ENCODE assay signal across 8 cellular contexts in genomic region chr17:81601525-81602120, GRCh38. TPM values are rescaled to one million over a fixed set of nuclear protein-coding genes. Genes with fewer than 3 reads are reported as not detected.
DNase-seq lines count a peak whose midpoint lies in the region; ATAC-seq and TF ChIP-seq lines count a peak whose summit lies in the region.

No MANE protein-coding gene starts in this region.

- H3K4me3 Mint-ChIP-seq in stimulated activated naive B cell treated with anti-CD40 and anti-IgM and Interleukin-4, amounts not matched to agents 10 μg/mL and 1 μg/mL and 100 μg/mL, for 72 hours: no peak overlapping the region

- POLR2A ChIA-PET in AG04449 (lab: Yijun Ruan, JAX): interaction anchor here (0.7 to 1.5 kb wide), 5 partner anchors 35 to 207 kb away, joined by 3 to 5 read pairs (median 4); partner anchors contain the start of gene BAHCC1

- peaks cover 10 to 20% of the 10 kb centered on the region in 2 donors for H3K4me1 Mint-ChIP-seq in stimulated activated naive B cell treated with anti-CD40 and anti-IgM and Interleukin-4, amounts not matched to agents 10 μg/mL and 1 μg/mL and 100 μg/mL, for 72 hours

- ATAC-seq in left colon (peak; percentile 91), GM21423 (IDR thresholded peaks at IDR 0.05; ENCODE audit: unreplicated experiment) (no peak)
- peak; percentile 69 to 72 for ATAC-seq in stimulated activated naive B cell treated with anti-CD40 and anti-IgM and Interleukin-4, amounts not matched to agents 10 μg/mL and 1 μg/mL and 100 μg/mL, for 72 hours (replicated peaks)

- no peak for DNase-seq in AG04449 (ENCODE audit: low read depth, low spot score)
- peak; percentile 33 for DNase-seq in NCI-H2029 (lab: John Stamatoyannopoulos, UW)
- DNase-seq in T-helper 2 cell: peak in 3 of 5 experiments; percentile 15 to 72 (median 23)
- DNase-seq in cerebellum (ENCODE audit: low spot score): peak; percentile 79
- peak in 1 of 2 donors; percentile 33 for DNase-seq in left colon
- peak; percentile 28 for DNase-seq in stimulated activated naive B cell treated with anti-CD40 and anti-IgM and Interleukin-4, amounts not matched to agents 10 μg/mL and 1 μg/mL and 100 μg/mL, for 72 hours

- intact Hi-C loops in left colon (cut with DNase I, micrococcal nuclease): loop anchor here (5.0 to 10.0 kb wide), 2 partner anchors 77 to 349 kb away; partner anchors contain the start of gene FSCN2 (in 1 of the 2)

- CTCF ChIA-PET in AG04449 (lab: Yijun Ruan, JAX): interaction anchor here (0.6 to 4.6 kb wide), 42 partner anchors 8 to 359 kb away, joined by 3 to 90 read pairs (median 8); partner anchors contain the start of genes ARL16, FAAP100, FSCN2 and HGS

- H3K9me3 Mint-ChIP-seq in stimulated activated naive B cell treated with anti-CD40 and anti-IgM and Interleukin-4, amounts not matched to agents 10 μg/mL and 1 μg/mL and 100 μg/mL, for 72 hours: no peaks in the 10 kb centered on the region

- no peaks in the 10 kb centered on the region for H3K27me3 Mint-ChIP-seq in stimulated activated naive B cell treated with anti-CD40 and anti-IgM and Interleukin-4, amounts not matched to agents 10 μg/mL and 1 μg/mL and 100 μg/mL, for 72 hours

- no peak overlapping the region for H3K27ac Mint-ChIP-seq in stimulated activated naive B cell treated with anti-CD40 and anti-IgM and Interleukin-4, amounts not matched to agents 10 μg/mL and 1 μg/mL and 100 μg/mL, for 72 hours

- TF ChIP-seq CTCF in AG04449 (IDR thresholded peaks at IDR 0.05; ENCODE audit: insufficient read depth, low read length, missing control alignments): peak; percentile 55
- TF ChIP-seq CTCF in GM12872 (IDR thresholded peaks at IDR 0.05; ENCODE audit: insufficient read depth, low read depth, low read length): peak; percentile 86

- peaks cover 19 to 42% of the 10 kb centered on the region in 2 donors for H3K36me3 Mint-ChIP-seq in stimulated activated naive B cell treated with anti-CD40 and anti-IgM and Interleukin-4, amounts not matched to agents 10 μg/mL and 1 μg/mL and 100 μg/mL, for 72 hours

- H3K4me3 ChIP-seq in AG04449 (ENCODE audit: low read depth, low read length): no peak overlapping the region

RNA-seq across cellular contexts. Expression of gene NPLOC4, which starts 35.3 kb away (rescaled TPM):
- total RNA-seq in cerebellum (38.6 TPM), left colon (10 to 100 TPM; 86.2 to 88.4 TPM)

RNA-seq across cellular contexts. Expression of gene TSPAN10, which starts 35.4 kb away (rescaled TPM):
- total RNA-seq in cerebellum (0.82 TPM), left colon (under 1 TPM; 0.18 to 0.22 TPM)

RNA-seq across cellular contexts. Expression of gene FAAP100, which starts 49.5 kb away (rescaled TPM):
- total RNA-seq in cerebellum: 25.8 TPM
- 10 to 100 TPM; 25.4 to 28.8 TPM for total RNA-seq in left colon

RNA-seq across cellular contexts. Expression of gene PDE6G, which starts 54.7 kb away (rescaled TPM):
- total RNA-seq in cerebellum (not detected), left colon (under 1 TPM in 1 of 2 donors, not detected in 1; 0.34 TPM)
